ENCODE assay signal across 1 cellular context in genomic region chr2:95445317-95445716, GRCh38. TPM values are rescaled to one million over a fixed set of nuclear protein-coding genes. Genes with fewer than 3 reads are reported as not detected.
"Had no signal": no experiment of that assay in that cellular context is flagged by ENCODE, and none has a peak within 500 bp of the region (broad histone marks: within the 10 kb centered on the region; RNA-seq: fewer than 3 reads in every experiment).

No MANE protein-coding gene starts in this region.

RNA-seq across cellular contexts. Expression of gene TRIM43B, which starts 39.2 kb away (rescaled TPM):
- total RNA-seq: GM12878 had no signal
